In genomic region chr11:65895482-65895981, GRCh38 we compare ENCODE assay signal across 17 cellular contexts. TPM values are rescaled to one million over a fixed set of nuclear protein-coding genes. Genes with fewer than 3 reads are reported as not detected.
DNase-seq lines count a peak whose midpoint lies in the region; ATAC-seq, FAIRE-seq and TF ChIP-seq lines count a peak whose summit lies in the region.
"Had no signal": no experiment of that assay in that cellular context is flagged by ENCODE, and none has a peak within 500 bp of the region (broad histone marks: within the 10 kb centered on the region; RNA-seq: fewer than 3 reads in every experiment).

No MANE protein-coding gene starts in this region.

- H3K9me3 Mint-ChIP-seq in T-helper 1 cell treated with Interleukin-12 subunit alpha and Interleukin-12 subunit beta and Interleukin-4 antibody, amounts not matched to agents 30 μg/mL and 1 μg/mL, for 36 hours = no peaks in the 10 kb centered on the region
- peaks cover 18% of the 10 kb centered on the region for H3K9me3 Mint-ChIP-seq in HFFc6
- H3K9me3 Mint-ChIP-seq in activated naive CD4-positive, alpha-beta T cell treated with anti-CD3 and anti-CD28 coated beads, Interleukin-2, amount 50 U/mL, for 72 hours = no peaks in the 10 kb centered on the region
- H3K9me3 Mint-ChIP-seq in naive thymus-derived CD4-positive, alpha-beta T cell = no peaks in the 10 kb centered on the region

- FAIRE-seq in small intestine (lab: Jason Lieb, UNC) = no peak
- FAIRE-seq: D721Med, HepG2 had no signal

- CTCF ChIA-PET in naive thymus-derived CD4-positive, alpha-beta T cell (lab: Charles Lee) = interaction anchor here (0.6 to 5.0 kb wide), 2 partner anchors 10 to 376 kb away, joined by 4 to 36 read pairs; no protein-coding TSS in a partner anchor

- H3K4me1 ChIP-seq in naive thymus-derived CD4-positive, alpha-beta T cell (ENCODE audit: control insufficient read depth in 2 of 2, insufficient read depth in 2 of 2, low read length in 2 of 2) = peaks cover 39 to 43% of the 10 kb centered on the region in 2 donors
- H3K4me1 ChIP-seq in small intestine (ENCODE audit: control insufficient read depth in 2 of 2, insufficient read depth in 1 of 2, low read depth in 1 of 2, low read length in 1 of 2) = peaks cover 0 to 7% of the 10 kb centered on the region in 2 donors

- no peaks in the 10 kb centered on the region for H3K9me3 ChIP-seq in naive thymus-derived CD4-positive, alpha-beta T cell (ENCODE audit: control insufficient read depth in 2 of 3, low read length in 3 of 3)
- no peaks in the 10 kb centered on the region for H3K9me3 ChIP-seq in small intestine (ENCODE audit: control insufficient read depth, low read depth)

- WGBS in small intestine, 3 donors = 93 to 96% (median 95%) methylated on average over 5 of the region's 5 CpGs

- H3K27ac ChIP-seq in naive thymus-derived CD4-positive, alpha-beta T cell (ENCODE audit: low read depth, low read length) = no peak overlapping the region
- H3K27ac ChIP-seq in small intestine (ENCODE audit: low read depth in 1 of 2, low read length in 1 of 2) = no peak overlapping the region
- H3K27ac ChIP-seq: coronary artery, SJSA1 had no signal

- H3K4me1 Mint-ChIP-seq in T-helper 1 cell treated with Interleukin-12 subunit alpha and Interleukin-12 subunit beta and Interleukin-4 antibody, amounts not matched to agents 30 μg/mL and 1 μg/mL, for 36 hours (ENCODE audit: low read depth) = peaks cover 41% of the 10 kb centered on the region
- H3K4me1 Mint-ChIP-seq in HFFc6 (ENCODE audit: low read depth) = peaks cover 57% of the 10 kb centered on the region
- H3K4me1 Mint-ChIP-seq in naive thymus-derived CD4-positive, alpha-beta T cell = peaks cover 17 to 58% (median 34%) of the 10 kb centered on the region in 7 donors

- no peak for ATAC-seq in activated naive CD4-positive, alpha-beta T cell treated with anti-CD3 and anti-CD28 coated beads, Interleukin-2, amount 50 U/mL, for 72 hours
- no peak for ATAC-seq in naive thymus-derived CD4-positive, alpha-beta T cell
- ATAC-seq in HG03460 (IDR thresholded peaks at IDR 0.05; ENCODE audit: unreplicated experiment) (no peak), GM21576 (IDR thresholded peaks at IDR 0.05; ENCODE audit: unreplicated experiment) (no peak)
- ATAC-seq: HepG2 had no signal

- intact Hi-C loops in naive thymus-derived CD4-positive, alpha-beta T cell (cut with micrococcal nuclease) = no loop called here

- no peaks in the 10 kb centered on the region for H3K27me3 Mint-ChIP-seq in T-helper 1 cell treated with Interleukin-12 subunit alpha and Interleukin-12 subunit beta and Interleukin-4 antibody, amounts not matched to agents 30 μg/mL and 1 μg/mL, for 36 hours (ENCODE audit: low read depth)
- peaks cover 85% of the 10 kb centered on the region for H3K27me3 Mint-ChIP-seq in HFFc6 (ENCODE audit: insufficient read depth)
- peaks cover 0 to 3% (median 0%) of the 10 kb centered on the region in 5 donors for H3K27me3 Mint-ChIP-seq in naive thymus-derived CD4-positive, alpha-beta T cell

- no peak overlapping the region for H3K4me3 ChIP-seq in naive thymus-derived CD4-positive, alpha-beta T cell (ENCODE audit: low read length)
- no peak overlapping the region for H3K4me3 ChIP-seq in small intestine (ENCODE audit: low read depth in 1 of 2, low read length in 2 of 2)
- H3K4me3 ChIP-seq: coronary artery, SJSA1 had no signal

- no peak for TF ChIP-seq CTCF in HFFc6 (IDR thresholded peaks at IDR 0.05)

- POLR2A ChIA-PET in naive thymus-derived CD4-positive, alpha-beta T cell (lab: Charles Lee) = interaction anchor here (0.7 to 5.0 kb wide), 5 partner anchors 12 to 66 kb away, joined by 3 to 21 read pairs (median 3); partner anchors contain the start of gene SART1

- DNase-seq in T-helper 1 cell (no peak), HFFc6 (no peak), small intestine (no peak)
- no peak for DNase-seq in activated naive CD4-positive, alpha-beta T cell treated with anti-CD3 and anti-CD28 coated beads, Interleukin-2, amount 50 U/mL, for 72 hours (ENCODE audit: low spot score in 2 of 2)
- DNase-seq in naive thymus-derived CD4-positive, alpha-beta T cell = no peak
- DNase-seq: 8988T, NCI-H1930, NCI-H82 had no signal

- H3K27me3 ChIP-seq in naive thymus-derived CD4-positive, alpha-beta T cell (ENCODE audit: control insufficient read depth in 2 of 2, insufficient read depth in 2 of 2, low read length in 2 of 2) = peaks cover 0 to 6% of the 10 kb centered on the region in 2 donors
- no peaks in the 10 kb centered on the region for H3K27me3 ChIP-seq in small intestine (ENCODE audit: control insufficient read depth in 2 of 2, insufficient read depth in 2 of 2, low read length in 2 of 2)
- H3K27me3 ChIP-seq: SJSA1 had no signal

- H3K27ac Mint-ChIP-seq in T-helper 1 cell treated with Interleukin-12 subunit alpha and Interleukin-12 subunit beta and Interleukin-4 antibody, amounts not matched to agents 30 μg/mL and 1 μg/mL, for 36 hours = peak overlapping the region; percentile 62
- peak overlapping the region; percentile 99 for H3K27ac Mint-ChIP-seq in HFFc6
- H3K27ac Mint-ChIP-seq in activated naive CD4-positive, alpha-beta T cell treated with anti-CD3 and anti-CD28 coated beads, Interleukin-2, amount 50 U/mL, for 72 hours = peak overlapping the region; percentile 95 to 97
- peak overlapping the region; percentile 6 to 77 (median 47) for H3K27ac Mint-ChIP-seq in naive thymus-derived CD4-positive, alpha-beta T cell

- peaks cover 2% of the 10 kb centered on the region for H3K36me3 Mint-ChIP-seq in T-helper 1 cell treated with Interleukin-12 subunit alpha and Interleukin-12 subunit beta and Interleukin-4 antibody, amounts not matched to agents 30 μg/mL and 1 μg/mL, for 36 hours (ENCODE audit: low read depth)
- H3K36me3 Mint-ChIP-seq in HFFc6 (ENCODE audit: low read depth) = peaks cover 59% of the 10 kb centered on the region
- peaks cover 18 to 22% of the 10 kb centered on the region in 2 donors for H3K36me3 Mint-ChIP-seq in activated naive CD4-positive, alpha-beta T cell treated with anti-CD3 and anti-CD28 coated beads, Interleukin-2, amount 50 U/mL, for 72 hours
- H3K36me3 Mint-ChIP-seq in naive thymus-derived CD4-positive, alpha-beta T cell = no peaks in the 10 kb centered on the region

- H3K4me3 Mint-ChIP-seq in T-helper 1 cell treated with Interleukin-12 subunit alpha and Interleukin-12 subunit beta and Interleukin-4 antibody, amounts not matched to agents 30 μg/mL and 1 μg/mL, for 36 hours = peak overlapping the region; percentile 25
- H3K4me3 Mint-ChIP-seq in HFFc6 = peak overlapping the region; percentile 97
- H3K4me3 Mint-ChIP-seq in naive thymus-derived CD4-positive, alpha-beta T cell = peak overlapping the region in 5 of 10 donors; percentile 3 to 39 (median 19)

- H3K36me3 ChIP-seq in naive thymus-derived CD4-positive, alpha-beta T cell (ENCODE audit: control insufficient read depth in 2 of 3, insufficient read depth in 3 of 3, low read length in 3 of 3) = no peaks in the 10 kb centered on the region
- H3K36me3 ChIP-seq in small intestine (ENCODE audit: control insufficient read depth in 2 of 2, insufficient read depth in 2 of 2, low read length in 2 of 2) = no peaks in the 10 kb centered on the region

RNA-seq across cellular contexts. Expression of gene FOSL1, which starts 4.7 kb away (rescaled TPM):
- total RNA-seq in HFFc6 (2021; fragmentation: NEBNext Ultra II Directional; extraction: Animal tissue kit (Norgen Biotek cat#: 25700)) = 100 to 1,000 TPM; 134 to 275 (median 234) TPM
- 1 to 10 TPM; 7.4 to 9.5 TPM for total RNA-seq in activated naive CD4-positive, alpha-beta T cell treated with anti-CD3 and anti-CD28 coated beads, Interleukin-2, amount 50 U/mL, for 72 hours
- total RNA-seq in naive thymus-derived CD4-positive, alpha-beta T cell = 10 to 100 TPM in 1 of 5 experiments, 1 to 10 TPM in 2, not detected in 2; 2.8 to 25.7 (median 4.0) TPM
- not detected for polyA plus RNA-seq in naive thymus-derived CD4-positive, alpha-beta T cell
- 1 to 10 TPM; 1.4 to 5.2 (median 2.5) TPM for polyA plus RNA-seq in small intestine
- total RNA-seq: skeletal muscle tissue had no signal

RNA-seq across cellular contexts. Expression of gene CCDC85B, which starts 5.1 kb away (rescaled TPM):
- 100 to 1,000 TPM in 2 of 6 experiments, 10 to 100 TPM in 4; 78.9 to 112 (median 87.7) TPM for total RNA-seq in HFFc6 (2021; fragmentation: NEBNext Ultra II Directional; extraction: Animal tissue kit (Norgen Biotek cat#: 25700))
- total RNA-seq in activated naive CD4-positive, alpha-beta T cell treated with anti-CD3 and anti-CD28 coated beads, Interleukin-2, amount 50 U/mL, for 72 hours = 10 to 100 TPM; 29.4 to 37.2 TPM
- total RNA-seq in naive thymus-derived CD4-positive, alpha-beta T cell = 10 to 100 TPM; 21.1 to 52.1 (median 23.6) TPM
- 10 to 100 TPM; 59.0 to 85.0 TPM for polyA plus RNA-seq in naive thymus-derived CD4-positive, alpha-beta T cell
- polyA plus RNA-seq in small intestine = 10 to 100 TPM in 2 of 3 donors, 1 to 10 TPM in 1; 6.5 to 32.5 (median 18.6) TPM

RNA-seq across cellular contexts. Expression of gene FIBP, which starts 7.3 kb away (rescaled TPM):
- total RNA-seq in HFFc6 (2021; fragmentation: NEBNext Ultra II Directional; extraction: Animal tissue kit (Norgen Biotek cat#: 25700)) = 100 to 1,000 TPM; 117 to 145 (median 135) TPM
- 100 to 1,000 TPM in 1 of 2 donors, 10 to 100 TPM in 1; 69.4 to 101 TPM for total RNA-seq in activated naive CD4-positive, alpha-beta T cell treated with anti-CD3 and anti-CD28 coated beads, Interleukin-2, amount 50 U/mL, for 72 hours
- total RNA-seq in naive thymus-derived CD4-positive, alpha-beta T cell = 10 to 100 TPM; 25.9 to 72.1 (median 43.4) TPM
- polyA plus RNA-seq in naive thymus-derived CD4-positive, alpha-beta T cell = 10 to 100 TPM; 60.0 to 78.3 TPM
- polyA plus RNA-seq in small intestine = 100 to 1,000 TPM in 2 of 3 donors, 10 to 100 TPM in 1; 57.6 to 131 (median 115) TPM

RNA-seq across cellular contexts. Expression of gene CTSW, which starts 15.9 kb away (rescaled TPM):
- under 1 TPM in 4 of 6 experiments, not detected in 2; 0.11 to 0.22 (median 0.14) TPM for total RNA-seq in HFFc6 (2021; fragmentation: NEBNext Ultra II Directional; extraction: Animal tissue kit (Norgen Biotek cat#: 25700))
- 10 to 100 TPM in 1 of 2 donors, 1 to 10 TPM in 1; 2.2 to 16.8 TPM for total RNA-seq in activated naive CD4-positive, alpha-beta T cell treated with anti-CD3 and anti-CD28 coated beads, Interleukin-2, amount 50 U/mL, for 72 hours
- total RNA-seq in naive thymus-derived CD4-positive, alpha-beta T cell = 100 to 1,000 TPM in 1 of 5 experiments, 10 to 100 TPM in 4; 24.9 to 148 (median 29.3) TPM
- 10 to 100 TPM; 31.7 to 58.7 TPM for polyA plus RNA-seq in naive thymus-derived CD4-positive, alpha-beta T cell
- 1 to 10 TPM in 1 of 3 donors, under 1 TPM in 2; 0.43 to 3.5 (median 0.67) TPM for polyA plus RNA-seq in small intestine
- total RNA-seq: HepG2, myocyte had no signal

RNA-seq across cellular contexts. Expression of gene EFEMP2, which starts 22.9 kb away (rescaled TPM):
- 100 to 1,000 TPM; 318 to 359 (median 329) TPM for total RNA-seq in HFFc6 (2021; fragmentation: NEBNext Ultra II Directional; extraction: Animal tissue kit (Norgen Biotek cat#: 25700))
- total RNA-seq in activated naive CD4-positive, alpha-beta T cell treated with anti-CD3 and anti-CD28 coated beads, Interleukin-2, amount 50 U/mL, for 72 hours = 10 to 100 TPM; 15.2 to 41.8 TPM
- total RNA-seq in naive thymus-derived CD4-positive, alpha-beta T cell = 10 to 100 TPM in 3 of 5 experiments, 1 to 10 TPM in 2; 5.9 to 16.0 (median 12.7) TPM
- polyA plus RNA-seq in naive thymus-derived CD4-positive, alpha-beta T cell = under 1 TPM; 0.40 to 0.60 TPM
- polyA plus RNA-seq in small intestine = 10 to 100 TPM in 1 of 3 donors, 1 to 10 TPM in 2; 4.7 to 14.7 (median 9.5) TPM

Comparison
In these comparisons a context has a peak if more than half of its experiments do, and no peak if none do; other contexts are left out.
1. H3K27ac Mint-ChIP-seq: peak in every context shown above with its lines; median percentile 99 in HFFc6; 96 in activated naive CD4-positive, alpha-beta T cell treated with anti-CD3 and anti-CD28 coated beads, Interleukin-2, amount 50 U/mL, for 72 hours; 62 in T-helper 1 cell treated with Interleukin-12 subunit alpha and Interleukin-12 subunit beta and Interleukin-4 antibody, amounts not matched to agents 30 μg/mL and 1 μg/mL, for 36 hours; 47 in naive thymus-derived CD4-positive, alpha-beta T cell.
2. RNA of gene FOSL1, which starts 4.7 kb away (total RNA-seq): 134 to 275 TPM in HFFc6; 7.4 to 9.5 TPM in activated naive CD4-positive, alpha-beta T cell treated with anti-CD3 and anti-CD28 coated beads, Interleukin-2, amount 50 U/mL, for 72 hours and 2.8 to 25.7 TPM in naive thymus-derived CD4-positive, alpha-beta T cell; every median in the first group is over 4 times any median in the second.